8 cellular contexts compared by ENCODE assay signal in genomic region chr17:76278952-76279741, GRCh38. TPM values are rescaled to one million over a fixed set of nuclear protein-coding genes. Genes with fewer than 3 reads are reported as not detected.
DNase-seq lines count a peak whose midpoint lies in the region; ATAC-seq and TF ChIP-seq lines count a peak whose summit lies in the region.

No MANE protein-coding gene starts in this region.

- H3K27ac ChIP-seq in prostate gland (no peak overlapping the region), aorta (ENCODE audit: low read depth in 1 of 2, low read length in 2 of 2) (no peak overlapping the region)

- no peak overlapping the region for H3K27ac Mint-ChIP-seq in activated naive CD8-positive, alpha-beta T cell treated with anti-CD3 and anti-CD28 coated beads for 36 hours

- H3K4me3 ChIP-seq in prostate gland (no peak overlapping the region), aorta (ENCODE audit: low read length in 2 of 2) (no peak overlapping the region)

- no peaks in the 10 kb centered on the region for H3K36me3 Mint-ChIP-seq in activated naive CD8-positive, alpha-beta T cell treated with anti-CD3 and anti-CD28 coated beads for 36 hours

- DNase-seq in AG08396 (ENCODE audit: low spot score): peak; percentile 93
- peak; percentile 35 for DNase-seq in NCI-H1436 treated with DMSO at 0.1 percent for 48 hours (lab: John Stamatoyannopoulos, UW)
- DNase-seq in SW480 (ENCODE audit: low spot score): peak; percentile 58
- DNase-seq in activated naive CD8-positive, alpha-beta T cell treated with anti-CD3 and anti-CD28 coated beads for 36 hours: peak; percentile 80
- peak; percentile 93 for DNase-seq in cardiac septum (ENCODE audit: low spot score)
- peak; percentile 85 for DNase-seq in prostate gland (ENCODE audit: low spot score)
- peak; percentile 90 to 96 for DNase-seq in aorta

- H3K4me1 Mint-ChIP-seq in activated naive CD8-positive, alpha-beta T cell treated with anti-CD3 and anti-CD28 coated beads for 36 hours: peaks cover 24% of the 10 kb centered on the region

- 45% methylated on average over 28 of the region's 28 CpGs for WGBS in prostate gland
- 52 to 53% methylated on average over 26 to 28 of the region's 28 CpGs for WGBS in aorta, 2 donors

- no peak for TF ChIP-seq POLR2A in prostate gland (IDR thresholded peaks at IDR 0.05)

- no peaks in the 10 kb centered on the region for H3K36me3 ChIP-seq in prostate gland
- H3K36me3 ChIP-seq in aorta (ENCODE audit: control insufficient read depth in 1 of 2, insufficient read depth in 2 of 2, low read length in 1 of 2): no peaks in the 10 kb centered on the region

- TF ChIP-seq CTCF in prostate gland (IDR thresholded peaks at IDR 0.05): peak; percentile 97 to 100 (median 98)

- no peaks in the 10 kb centered on the region for H3K27me3 Mint-ChIP-seq in activated naive CD8-positive, alpha-beta T cell treated with anti-CD3 and anti-CD28 coated beads for 36 hours

- H3K27me3 ChIP-seq in prostate gland (replicated peaks; ENCODE audit: insufficient read depth) (no peaks in the 10 kb centered on the region), aorta (ENCODE audit: control insufficient read depth in 1 of 2, insufficient read depth in 2 of 2, low read length in 1 of 2) (no peaks in the 10 kb centered on the region)

- H3K4me3 Mint-ChIP-seq in activated naive CD8-positive, alpha-beta T cell treated with anti-CD3 and anti-CD28 coated beads for 36 hours: no peak overlapping the region

- no peaks in the 10 kb centered on the region for H3K9me3 Mint-ChIP-seq in activated naive CD8-positive, alpha-beta T cell treated with anti-CD3 and anti-CD28 coated beads for 36 hours

- peaks cover 6% of the 10 kb centered on the region for H3K4me1 ChIP-seq in prostate gland (replicated peaks)
- no peaks in the 10 kb centered on the region for H3K4me1 ChIP-seq in aorta (ENCODE audit: control insufficient read depth in 1 of 2, insufficient read depth in 2 of 2, low read length in 2 of 2)

- intact Hi-C loops in cardiac septum (cut with DNase I) (loop anchor here (1.0 to 5.0 kb wide), 3 partner anchors 96 to 267 kb away; no protein-coding TSS in a partner anchor), prostate gland (cut with DNase I) (loop anchor here (1.0 to 10.0 kb wide), 3 partner anchors 96 to 264 kb away; no protein-coding TSS in a partner anchor), aorta (cut with DNase I) (loop anchor here (1.0 to 5.0 kb wide), 5 partner anchors 37 to 267 kb away; partner anchors contain the start of gene RNF157 (in 1 of the 2))

- no peaks in the 10 kb centered on the region for H3K9me3 ChIP-seq in prostate gland
- no peaks in the 10 kb centered on the region for H3K9me3 ChIP-seq in aorta (ENCODE audit: control insufficient read depth, low read length)

- peak; percentile 62 for ATAC-seq in GM19463 (IDR thresholded peaks at IDR 0.05; ENCODE audit: unreplicated experiment)
- ATAC-seq in aorta (ENCODE audit: low FRiP score): peak; percentile 87

RNA-seq across cellular contexts. Expression of gene UBALD2, which starts 14.0 kb away (rescaled TPM):
- 100 to 1,000 TPM; 262 to 268 TPM for total RNA-seq in activated naive CD8-positive, alpha-beta T cell treated with anti-CD3 and anti-CD28 coated beads for 36 hours
- total RNA-seq in cardiac septum (22.7 TPM), prostate gland (10 to 100 TPM; 19.4 to 19.7 TPM), aorta (10 to 100 TPM; 25.8 to 30.2 TPM)
- polyA plus RNA-seq in aorta: 10 to 100 TPM; 23.2 to 27.7 TPM

RNA-seq across cellular contexts. Expression of gene QRICH2, which starts 28.9 kb away (rescaled TPM):
- 1 to 10 TPM in 1 of 2 experiments, under 1 TPM in 1; 0.87 to 1.6 TPM for total RNA-seq in activated naive CD8-positive, alpha-beta T cell treated with anti-CD3 and anti-CD28 coated beads for 36 hours
- 1.8 TPM for total RNA-seq in cardiac septum
- total RNA-seq in prostate gland: 1 to 10 TPM; 3.1 to 9.8 TPM
- 1 to 10 TPM; 3.4 to 4.2 TPM for total RNA-seq in aorta
- 10 to 100 TPM in 1 of 2 donors, 1 to 10 TPM in 1; 1.4 to 12.8 TPM for polyA plus RNA-seq in aorta

RNA-seq across cellular contexts. Expression of gene RNF157, which starts 38.9 kb away (rescaled TPM):
- 10 to 100 TPM; 30.4 to 34.7 TPM for total RNA-seq in activated naive CD8-positive, alpha-beta T cell treated with anti-CD3 and anti-CD28 coated beads for 36 hours
- 2.5 TPM for total RNA-seq in cardiac septum
- total RNA-seq in prostate gland: 10 to 100 TPM in 1 of 2 donors, 1 to 10 TPM in 1; 1.6 to 47.5 TPM
- 1 to 10 TPM; 1.7 to 2.0 TPM for total RNA-seq in aorta
- 1 to 10 TPM in 1 of 2 donors, under 1 TPM in 1; 0.36 to 3.8 TPM for polyA plus RNA-seq in aorta

Comparison
In these comparisons a context has a peak if more than half of its experiments do, and no peak if none do; other contexts are left out.
1. DNase-seq: peak in every context shown above with its lines; median percentile 93 in AG08396; 93 in cardiac septum; 93 in aorta; 85 in prostate gland; 80 in activated naive CD8-positive, alpha-beta T cell treated with anti-CD3 and anti-CD28 coated beads for 36 hours; 58 in SW480; 35 in NCI-H1436 treated with DMSO at 0.1 percent for 48 hours.
2. RNA of gene UBALD2, which starts 14.0 kb away (total RNA-seq): 262 to 268 TPM in activated naive CD8-positive, alpha-beta T cell treated with anti-CD3 and anti-CD28 coated beads for 36 hours; 25.8 to 30.2 TPM in aorta, 22.7 TPM in cardiac septum (single experiment) and 19.4 to 19.7 TPM in prostate gland; every median in the first group is over 4 times any median in the second.